Comparison of ENCODE assay signal across 8 cellular contexts in genomic region chr1:40315239-40315794, GRCh38. TPM values are rescaled to one million over a fixed set of nuclear protein-coding genes. Genes with fewer than 3 reads are reported as not detected.
DNase-seq lines count a peak whose midpoint lies in the region; ATAC-seq and TF ChIP-seq lines count a peak whose summit lies in the region.

No MANE protein-coding gene starts in this region.

- peak overlapping the region; percentile 38 to 56 (median 50) for H3K4me3 ChIP-seq in Peyer's patch
- peak overlapping the region; percentile 73 for H3K4me3 ChIP-seq in naive thymus-derived CD4-positive, alpha-beta T cell (ENCODE audit: low read length)

- peaks cover 13% of the 10 kb centered on the region for H3K27me3 Mint-ChIP-seq in activated T-helper 17 cell treated with anti-CD3 and anti-CD28 coated beads, Interleukin-2, amount 50 U/mL, for 72 hours
- peaks cover 7 to 36% (median 13%) of the 10 kb centered on the region in 5 donors for H3K27me3 Mint-ChIP-seq in naive thymus-derived CD4-positive, alpha-beta T cell

- TF ChIP-seq CTCF in 22Rv1 (IDR thresholded peaks at IDR 0.05) (peak; percentile 94), Peyer's patch (IDR thresholded peaks at IDR 0.05) (peak; percentile 78 to 97 (median 87))

- peak; percentile 68 for DNase-seq in HuH-7.5 (ENCODE audit: low spot score)
- peak; percentile 83 to 92 (median 85) for DNase-seq in Peyer's patch
- peak; percentile 81 for DNase-seq in fibroblast of peridontal ligament (ENCODE audit: extremely low read depth)
- DNase-seq in naive thymus-derived CD4-positive, alpha-beta T cell = peak; percentile 70 to 90 (median 86)
- DNase-seq in stimulated activated CD8-positive, alpha-beta memory T cell treated with anti-CD3 and anti-CD28 coated beads, Interleukin-7, amount 100 ng/mL, for 4 hours (ENCODE audit: low read depth in 2 of 2) = peak; percentile 65 to 75

- H3K9me3 Mint-ChIP-seq in activated T-helper 17 cell treated with anti-CD3 and anti-CD28 coated beads, Interleukin-2, amount 50 U/mL, for 72 hours = no peaks in the 10 kb centered on the region
- H3K9me3 Mint-ChIP-seq in naive thymus-derived CD4-positive, alpha-beta T cell = peaks cover 0 to 1% (median 0%) of the 10 kb centered on the region in 11 donors

- CTCF ChIA-PET in naive thymus-derived CD4-positive, alpha-beta T cell (lab: Charles Lee) = interaction anchor here (0.8 to 6.7 kb wide), 18 partner anchors 13 to 578 kb away, joined by 3 to 52 read pairs (median 3); no protein-coding TSS in a partner anchor

- TF ChIP-seq POLR2A in GM18526 (IDR thresholded peaks at IDR 0.05; ENCODE audit: extremely low read depth, insufficient read length) (peak; percentile 39), Peyer's patch (IDR thresholded peaks at IDR 0.05) (no peak)

- POLR2A ChIA-PET in naive thymus-derived CD4-positive, alpha-beta T cell (lab: Charles Lee) = interaction anchor here (0.6 to 3.0 kb wide), 12 partner anchors 23 to 547 kb away, joined by 3 to 17 read pairs (median 5); partner anchors contain the start of genes CITED4, RLF, SMAP2 and ZMPSTE24

- no peaks in the 10 kb centered on the region for H3K36me3 Mint-ChIP-seq in activated T-helper 17 cell treated with anti-CD3 and anti-CD28 coated beads, Interleukin-2, amount 50 U/mL, for 72 hours (ENCODE audit: low read depth)
- peaks cover 0 to 7% (median 0%) of the 10 kb centered on the region in 5 donors for H3K36me3 Mint-ChIP-seq in naive thymus-derived CD4-positive, alpha-beta T cell

- intact Hi-C loops in naive thymus-derived CD4-positive, alpha-beta T cell (cut with micrococcal nuclease) = loop anchor here (1.0 to 5.0 kb wide), 11 partner anchors 23 to 275 kb away; partner anchors contain the start of genes ZMPSTE24 (in 2 of the 2), CAP1 (in 1 of the 2), PPT1 (in 1 of the 2) and RLF (in 1 of the 2)

- no peaks in the 10 kb centered on the region for H3K9me3 ChIP-seq in Peyer's patch
- no peaks in the 10 kb centered on the region for H3K9me3 ChIP-seq in naive thymus-derived CD4-positive, alpha-beta T cell (ENCODE audit: control insufficient read depth in 2 of 3, low read length in 3 of 3)

- no peaks in the 10 kb centered on the region for H3K36me3 ChIP-seq in Peyer's patch
- H3K36me3 ChIP-seq in naive thymus-derived CD4-positive, alpha-beta T cell (ENCODE audit: control insufficient read depth in 2 of 3, insufficient read depth in 3 of 3, low read length in 3 of 3) = no peaks in the 10 kb centered on the region

- peaks cover 19% of the 10 kb centered on the region for H3K4me1 Mint-ChIP-seq in activated T-helper 17 cell treated with anti-CD3 and anti-CD28 coated beads, Interleukin-2, amount 50 U/mL, for 72 hours
- peaks cover 11 to 66% (median 34%) of the 10 kb centered on the region in 7 donors for H3K4me1 Mint-ChIP-seq in naive thymus-derived CD4-positive, alpha-beta T cell

- peaks cover 0 to 18% of the 10 kb centered on the region in 2 donors for H3K27me3 ChIP-seq in Peyer's patch
- H3K27me3 ChIP-seq in naive thymus-derived CD4-positive, alpha-beta T cell (ENCODE audit: control insufficient read depth in 2 of 2, insufficient read depth in 2 of 2, low read length in 2 of 2) = no peaks in the 10 kb centered on the region

- H3K27ac Mint-ChIP-seq in activated T-helper 17 cell treated with anti-CD3 and anti-CD28 coated beads, Interleukin-2, amount 50 U/mL, for 72 hours = peak overlapping the region; percentile 41
- peak overlapping the region; percentile 43 to 84 (median 76) for H3K27ac Mint-ChIP-seq in naive thymus-derived CD4-positive, alpha-beta T cell

- peak overlapping the region; percentile 87 for H3K4me3 Mint-ChIP-seq in activated T-helper 17 cell treated with anti-CD3 and anti-CD28 coated beads, Interleukin-2, amount 50 U/mL, for 72 hours
- peak overlapping the region; percentile 84 to 95 (median 88) for H3K4me3 Mint-ChIP-seq in naive thymus-derived CD4-positive, alpha-beta T cell

- peak; percentile 77 for ATAC-seq in activated T-helper 17 cell treated with anti-CD3 and anti-CD28 coated beads, Interleukin-2, amount 50 U/mL, for 72 hours (replicated peaks)
- peak; percentile 94 for ATAC-seq in naive thymus-derived CD4-positive, alpha-beta T cell

- no peak overlapping the region for H3K27ac ChIP-seq in 22Rv1
- peak overlapping the region in 1 of 4 donors; percentile 74 for H3K27ac ChIP-seq in Peyer's patch
- peak overlapping the region; percentile 46 for H3K27ac ChIP-seq in naive thymus-derived CD4-positive, alpha-beta T cell (ENCODE audit: low read depth, low read length)

- H3K4me1 ChIP-seq in Peyer's patch = peaks cover 0 to 26% (median 19%) of the 10 kb centered on the region in 4 donors
- H3K4me1 ChIP-seq in naive thymus-derived CD4-positive, alpha-beta T cell (ENCODE audit: control insufficient read depth in 2 of 2, insufficient read depth in 2 of 2, low read length in 2 of 2) = peaks cover 8% of the 10 kb centered on the region in 2 donors

RNA-seq across cellular contexts. Expression of gene COL9A2, which starts 1.8 kb away (rescaled TPM):
- 10 to 100 TPM in 1 of 4 donors, 1 to 10 TPM in 3; 2.1 to 11.6 (median 6.3) TPM for total RNA-seq in Peyer's patch
- 10 to 100 TPM in 1 of 2 donors, 1 to 10 TPM in 1; 7.5 to 18.9 TPM for total RNA-seq in activated T-helper 17 cell treated with anti-CD3 and anti-CD28 coated beads, Interleukin-2, amount 50 U/mL, for 72 hours
- 10 to 100 TPM in 1 of 5 experiments, 1 to 10 TPM in 3, under 1 TPM in 1; 0.97 to 14.6 (median 3.4) TPM for total RNA-seq in naive thymus-derived CD4-positive, alpha-beta T cell
- under 1 TPM; 0.43 to 0.55 TPM for polyA plus RNA-seq in naive thymus-derived CD4-positive, alpha-beta T cell

RNA-seq across cellular contexts. Expression of gene ZMPSTE24, which starts 57.3 kb away (rescaled TPM):
- total RNA-seq in Peyer's patch = 10 to 100 TPM; 11.6 to 44.3 (median 25.1) TPM
- 10 to 100 TPM; 26.1 to 36.4 TPM for total RNA-seq in activated T-helper 17 cell treated with anti-CD3 and anti-CD28 coated beads, Interleukin-2, amount 50 U/mL, for 72 hours
- total RNA-seq in naive thymus-derived CD4-positive, alpha-beta T cell = 10 to 100 TPM in 4 of 5 experiments, 1 to 10 TPM in 1; 9.5 to 31.0 (median 14.1) TPM
- polyA plus RNA-seq in naive thymus-derived CD4-positive, alpha-beta T cell = 10 to 100 TPM; 14.5 to 19.2 TPM

RNA-seq across cellular contexts. Expression of gene SMAP2, which starts 58.2 kb away (rescaled TPM):
- total RNA-seq in Peyer's patch = 100 to 1,000 TPM in 1 of 4 donors, 10 to 100 TPM in 3; 24.7 to 170 (median 33.7) TPM
- total RNA-seq in activated T-helper 17 cell treated with anti-CD3 and anti-CD28 coated beads, Interleukin-2, amount 50 U/mL, for 72 hours = 100 to 1,000 TPM; 219 to 280 TPM
- 100 to 1,000 TPM; 144 to 210 (median 187) TPM for total RNA-seq in naive thymus-derived CD4-positive, alpha-beta T cell
- 100 to 1,000 TPM; 226 to 542 TPM for polyA plus RNA-seq in naive thymus-derived CD4-positive, alpha-beta T cell
